In the genomic region with DNA sequence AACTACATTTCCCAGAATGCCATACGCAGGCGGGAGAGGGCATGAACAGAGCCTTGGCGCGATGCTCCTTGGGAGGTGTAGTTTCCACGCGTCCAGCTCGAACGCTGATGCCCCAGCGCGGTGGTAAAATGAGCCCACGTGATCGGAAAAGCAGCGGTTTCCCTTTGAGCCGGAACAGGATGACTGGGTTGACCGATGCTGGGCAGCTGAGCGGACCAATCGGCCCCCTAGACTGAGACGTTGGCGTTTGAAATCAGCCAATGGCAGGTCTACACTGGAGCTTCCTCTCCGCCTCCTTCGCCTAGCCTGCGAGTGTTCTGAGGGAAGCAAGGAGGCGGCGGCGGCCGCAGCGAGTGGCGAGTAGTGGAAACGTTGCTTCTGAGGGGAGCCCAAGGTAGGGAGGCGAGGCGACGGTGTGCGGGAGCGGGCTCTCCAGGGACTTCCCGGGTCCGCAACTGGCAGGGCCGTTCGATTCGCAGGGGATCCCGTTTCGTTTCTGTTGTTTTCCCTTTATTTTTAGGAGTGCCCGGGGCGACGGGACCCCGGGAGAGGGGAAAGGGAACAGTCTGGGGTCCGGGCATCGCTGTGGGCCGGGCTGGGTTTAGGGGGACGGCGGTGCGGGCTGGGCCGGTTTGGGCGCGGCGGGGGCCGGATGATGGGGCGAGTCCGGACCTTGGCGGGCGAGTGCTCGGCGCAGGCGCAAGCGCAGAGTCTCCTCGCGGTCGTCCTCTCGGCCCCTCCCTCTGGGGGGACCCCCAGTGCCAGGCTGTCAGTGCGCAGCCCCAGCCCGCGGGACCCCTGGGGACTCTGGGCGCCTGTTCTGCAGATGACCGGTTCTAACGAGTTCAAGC, we compare ENCODE assay signal across 8 cellular contexts. TPM values are rescaled to one million over a fixed set of nuclear protein-coding genes. Genes with fewer than 3 reads are reported as not detected.
DNase-seq lines count a peak whose midpoint lies in the region; ATAC-seq, FAIRE-seq and TF ChIP-seq lines count a peak whose summit lies in the region.

BUB3 (plus strand) TSS at position 311 of the 851 bp plus-strand sequence; CDS start at position 827, 516 bp downstream.

- peak within 1 kb of the TSS; percentile 99 for H3K4me3 Mint-ChIP-seq in chondrocyte (ENCODE audit: unreplicated experiment)

- TF ChIP-seq CTCF in chondrocyte (IDR thresholded peaks at IDR 0.05) (peak; percentile 46), kidney (IDR thresholded peaks at IDR 0.05; ENCODE audit: borderline replicate concordance, extremely low read depth, insufficient read depth) (no peak)

- peaks cover 50% of the 10 kb centered on the region for H3K4me1 Mint-ChIP-seq in chondrocyte (ENCODE audit: low read depth)

- no peaks in the 10 kb centered on the region for H3K9me3 ChIP-seq in kidney (ENCODE audit: control insufficient read depth in 1 of 2, low read length in 2 of 2)

- H3K27me3 Mint-ChIP-seq in chondrocyte (ENCODE audit: low read depth), result peaks cover 29% of the 10 kb centered on the region

- DNase-seq in AML-193 (lab: John Stamatoyannopoulos, UW), result peak; percentile 98
- peak; percentile 98 for DNase-seq in NCI-H510A treated with DMSO at 0.1 percent for 48 hours (lab: John Stamatoyannopoulos, UW)
- DNase-seq in activated CD4-positive, alpha-beta T cell treated with anti-CD3 and anti-CD28 coated beads for 24 hours (ENCODE audit: low read depth in 2 of 2), result peak; percentile 85 to 88
- peak; percentile 98 for DNase-seq in chondrocyte (ENCODE audit: low spot score)
- DNase-seq in kidney, result peak; percentile 99
- DNase-seq in stimulated activated CD4-positive, alpha-beta T cell treated with anti-CD3 and anti-CD28 coated beads, Interleukin-15, amount 100 ng/mL, for 24 hours, result peak; percentile 96

- peak within 1 kb of the TSS; percentile 69 to 78 for H3K9ac ChIP-seq in kidney (ENCODE audit: low read length in 2 of 2)

- peak; percentile 98 for FAIRE-seq in kidney (lab: Jason Lieb, UNC)

- intact Hi-C loops in kidney (cut with DNase I), result no loop called here

- TF ChIP-seq POLR2A in GM19193 (IDR thresholded peaks at IDR 0.05; ENCODE audit: extremely low read depth, insufficient read depth, insufficient read length), result peak; percentile 98

- H3K9me3 Mint-ChIP-seq in chondrocyte (ENCODE audit: low read depth), result no peaks in the 10 kb centered on the region

- H3K36me3 ChIP-seq in kidney (ENCODE audit: control insufficient read depth in 1 of 2, insufficient read depth in 2 of 2, low read length in 2 of 2), result peaks cover 3 to 5% of the 10 kb centered on the region in 2 donors

- ATAC-seq in HG03439 (IDR thresholded peaks at IDR 0.05; ENCODE audit: unreplicated experiment), result peak; percentile 93

- peaks cover 0 to 13% of the 10 kb centered on the region in 2 donors for H3K4me1 ChIP-seq in kidney (ENCODE audit: control insufficient read depth in 1 of 2, insufficient read depth in 1 of 2, low read depth in 1 of 2, low read length in 2 of 2)

- peak within 1 kb of the TSS; percentile 83 to 90 for H3K4me3 ChIP-seq in kidney (ENCODE audit: low read length in 2 of 2)

- peak within 1 kb of the TSS; percentile 99 for H3K27ac Mint-ChIP-seq in chondrocyte (ENCODE audit: unreplicated experiment)

- peaks cover 17% of the 10 kb centered on the region for H3K36me3 Mint-ChIP-seq in chondrocyte (ENCODE audit: low read depth)

- peak within 1 kb of the TSS; percentile 71 to 76 for H3K27ac ChIP-seq in kidney (ENCODE audit: low read depth in 2 of 2, low read length in 2 of 2)

RNA-seq across cellular contexts. Expression of gene BUB3, which starts in this region (rescaled TPM):
- total RNA-seq in chondrocyte (69.8 to 74.1 TPM (median 71.9 TPM) in 3 replicates), kidney (60.8 TPM)
- 49.0 TPM for polyA plus RNA-seq in kidney (ENCODE audit: insufficient read depth, low read depth, low replicate concordance)

Comparison
In these comparisons a context has a peak if more than half of its experiments do, and no peak if none do; other contexts are left out.
1. Peak in every context shown above with its lines: DNase-seq, ATAC-seq, H3K4me3 ChIP-seq and H3K27ac ChIP-seq.